ENCODE assay signal across 8 cellular contexts in the genomic region with DNA sequence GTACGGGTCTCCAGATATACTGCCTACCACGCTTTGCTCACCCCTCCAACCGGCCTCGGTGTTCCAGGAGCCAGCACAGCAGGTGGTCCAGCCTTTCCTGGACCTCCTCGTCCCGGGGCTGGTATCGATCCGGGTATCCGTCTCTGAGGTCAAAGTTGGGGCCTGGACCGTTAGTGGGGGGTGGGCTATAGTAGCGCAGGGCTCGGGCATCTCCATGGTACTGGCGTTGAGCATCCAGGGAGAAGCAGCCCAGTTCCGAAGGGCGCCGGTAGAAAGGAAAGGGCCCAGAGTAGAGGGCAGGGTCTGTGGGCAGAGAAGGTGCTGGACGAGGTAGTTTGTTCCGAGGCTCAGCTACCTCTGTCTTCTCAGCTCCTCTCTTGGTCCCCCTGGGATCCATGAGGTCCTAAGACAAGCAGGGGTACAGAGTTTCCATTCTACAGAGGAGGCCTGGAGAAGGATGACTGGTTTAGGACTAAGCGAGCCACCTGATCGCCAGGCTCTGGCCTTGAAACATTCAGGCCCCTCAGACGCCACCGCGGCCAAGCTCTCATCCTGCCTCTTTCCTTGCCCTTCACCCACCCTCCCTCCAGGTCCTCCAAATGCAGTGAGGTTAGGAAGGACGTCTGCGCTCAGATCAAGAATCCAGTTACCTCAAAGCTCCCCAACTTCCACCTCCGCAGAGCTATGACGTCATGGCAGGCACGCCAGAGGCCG. TPM values are rescaled to one million over a fixed set of nuclear protein-coding genes. Genes with fewer than 3 reads are reported as not detected.
DNase-seq lines count a peak whose midpoint lies in the region; ATAC-seq and TF ChIP-seq lines count a peak whose summit lies in the region.

No MANE protein-coding gene starts in this region.

- H3K27me3 ChIP-seq in ascending aorta: no peaks in the 10 kb centered on the region
- no peaks in the 10 kb centered on the region for H3K27me3 ChIP-seq in testis

- ATAC-seq in left colon: no peak
- ATAC-seq in GM18520 (IDR thresholded peaks at IDR 0.05; ENCODE audit: unreplicated experiment): no peak

- DNase-seq in stimulated activated CD4-positive, alpha-beta T cell treated with anti-CD3 and anti-CD28 coated beads, Interleukin-15, amount 100 ng/mL, for 24 hours: peak; percentile 15
- DNase-seq in stimulated activated CD4-positive, alpha-beta T cell treated with anti-CD3 and anti-CD28 coated beads, Interleukin-2, amount 100 ng/mL, for 48 hours: no peak
- DNase-seq in ascending aorta (ENCODE audit: low spot score in 2 of 2): no peak
- DNase-seq in left colon: peak; percentile 25 to 26
- DNase-seq in testis: no peak
- DNase-seq in LoVo (ENCODE audit: low spot score): no peak
- DNase-seq in T-helper 9 cell: no peak

- intact Hi-C loops in ascending aorta (cut with DNase I) (loop anchor here (10.0 kb wide), 1 partner anchor 203 kb away; the partner anchor contains the start of genes AGPAT1 and RNF5), left colon (cut with DNase I, micrococcal nuclease) (no loop called here), testis (cut with DNase I; ENCODE audit: low total_unique reads) (no loop called here)

- TF ChIP-seq POLR2A in testis (IDR thresholded peaks at IDR 0.05): no peak

- peaks cover 31 to 42% of the 10 kb centered on the region in 2 donors for H3K36me3 ChIP-seq in ascending aorta
- H3K36me3 ChIP-seq in testis (ENCODE audit: low read depth, missing control alignments): no peaks in the 10 kb centered on the region

- H3K4me3 ChIP-seq in ascending aorta (peak overlapping the region; percentile 78 to 80), testis (peak overlapping the region; percentile 77 to 82)

- no peak for TF ChIP-seq CTCF in ascending aorta (IDR thresholded peaks at IDR 0.05)
- TF ChIP-seq CTCF in testis (IDR thresholded peaks at IDR 0.05): no peak

- H3K27ac ChIP-seq in ascending aorta (peak overlapping the region; percentile 92 to 99), testis (peak overlapping the region; percentile 91 to 98)

- H3K4me1 ChIP-seq in ascending aorta (peaks cover 10 to 16% of the 10 kb centered on the region in 2 donors), testis (peaks cover 19% of the 10 kb centered on the region)

- 6 to 16% methylated on average over 23 to 29 of the region's 29 CpGs for WGBS in testis, 2 donors

- no peaks in the 10 kb centered on the region for H3K9me3 ChIP-seq in ascending aorta
- no peaks in the 10 kb centered on the region for H3K9me3 ChIP-seq in testis

RNA-seq across cellular contexts. Expression of gene DXO, which starts 0.5 kb away (rescaled TPM):
- total RNA-seq in ascending aorta: 18.0 TPM
- total RNA-seq in left colon: 10 to 100 TPM; 14.4 to 15.8 TPM
- total RNA-seq in testis: 10 to 100 TPM; 43.7 to 59.1 TPM
- polyA plus RNA-seq in testis (ENCODE audit: insufficient read depth, low read depth, low replicate concordance): 96.6 TPM

RNA-seq across cellular contexts. Expression of gene C4A, which starts 10.4 kb away (rescaled TPM):
- total RNA-seq in ascending aorta (147 TPM), left colon (10 to 100 TPM in 1 of 2 donors, 1 to 10 TPM in 1; 4.1 to 40.0 TPM), testis (100 to 1,000 TPM in 1 of 2 donors, 10 to 100 TPM in 1; 24.6 to 123 TPM)
- polyA plus RNA-seq in testis (ENCODE audit: insufficient read depth, low read depth, low replicate concordance): 114 TPM

RNA-seq across cellular contexts. Expression of gene SKIC2, which starts 12.5 kb away (rescaled TPM):
- total RNA-seq in ascending aorta (77.4 TPM), left colon (10 to 100 TPM; 55.4 to 70.8 TPM), testis (10 to 100 TPM; 59.2 to 73.0 TPM)
- 39.6 TPM for polyA plus RNA-seq in testis (ENCODE audit: insufficient read depth, low read depth, low replicate concordance)

RNA-seq across cellular contexts. Expression of gene NELFE, which starts 12.7 kb away (rescaled TPM):
- total RNA-seq in ascending aorta (208 TPM), left colon (10 to 100 TPM; 47.9 to 51.3 TPM), testis (100 to 1,000 TPM; 181 to 219 TPM)
- 292 TPM for polyA plus RNA-seq in testis (ENCODE audit: insufficient read depth, low read depth, low replicate concordance)

RNA-seq across cellular contexts. Expression of gene CFB, which starts 25.5 kb away (rescaled TPM):
- total RNA-seq in ascending aorta (132 TPM), left colon (10 to 100 TPM; 22.2 to 58.8 TPM), testis (1 to 10 TPM; 4.8 to 5.8 TPM)
- 38.6 TPM for polyA plus RNA-seq in testis (ENCODE audit: insufficient read depth, low read depth, low replicate concordance)

Comparison
In these comparisons a context has a peak if more than half of its experiments do, and no peak if none do; other contexts are left out.
1. DNase-seq: peak in stimulated activated CD4-positive, alpha-beta T cell treated with anti-CD3 and anti-CD28 coated beads, Interleukin-15, amount 100 ng/mL, for 24 hours (single experiment) and left colon (2 of 2); none in stimulated activated CD4-positive, alpha-beta T cell treated with anti-CD3 and anti-CD28 coated beads, Interleukin-2, amount 100 ng/mL, for 48 hours (0 of 2), ascending aorta (0 of 2), testis (single experiment), LoVo (single experiment) and T-helper 9 cell (single experiment).